In genomic region chr4:141388483-141388882, GRCh38 we compare ENCODE assay signal across 18 cellular contexts.
DNase-seq lines count a peak whose midpoint lies in the region; ATAC-seq, FAIRE-seq and TF ChIP-seq lines count a peak whose summit lies in the region.
"Had no signal": no experiment of that assay in that cellular context is flagged by ENCODE, and none has a peak within 500 bp of the region (broad histone marks: within the 10 kb centered on the region; RNA-seq: fewer than 3 reads in every experiment).

No MANE protein-coding gene starts in this region.

- FAIRE-seq in frontal cortex (lab: Jason Lieb, UNC): no peak

- H3K4me3 ChIP-seq in AG04449 (ENCODE audit: low read depth, low read length): no peak overlapping the region
- no peak overlapping the region for H3K4me3 ChIP-seq in choroid plexus epithelial cell (ENCODE audit: low read depth, low read length)
- H3K4me3 ChIP-seq: heart right ventricle, psoas muscle, suprapubic skin had no signal

- TF ChIP-seq CTCF in AG04449 (IDR thresholded peaks at IDR 0.05; ENCODE audit: insufficient read depth, low read length, missing control alignments): no peak
- no peak for TF ChIP-seq CTCF in choroid plexus epithelial cell (conservative IDR thresholded peaks at IDR 0.05; ENCODE audit: low read depth, low read length)

- CTCF ChIA-PET in AG04449 (lab: Yijun Ruan, JAX): no interaction called here

- ATAC-seq in HG03159 (IDR thresholded peaks at IDR 0.05; ENCODE audit: unreplicated experiment): no peak
- ATAC-seq: activated CD8-positive, alpha-beta T cell treated with anti-CD3 and anti-CD28 coated beads, Interleukin-2, amount 10 ng/mL, durations not matched to agents 7 days and 5 days; heart right ventricle; PC-3; psoas muscle had no signal

- peak; percentile 82 for DNase-seq in AG04449 (ENCODE audit: low read depth, low spot score)
- DNase-seq in HT1080 (ENCODE audit: low read depth): peak; percentile 7
- peak; percentile 79 for DNase-seq in choroid plexus epithelial cell (ENCODE audit: low read depth)
- peak; percentile 49 for DNase-seq in kidney glomerular epithelial cell (lab: John Stamatoyannopoulos, UW)
- no peak for DNase-seq in frontal cortex (ENCODE audit: low spot score in 2 of 2)
- no peak for DNase-seq in iPS-NIHi11 (ENCODE audit: low spot score)
- DNase-seq in DMS153 treated with DMSO at 0.1 percent for 48 hours (lab: John Stamatoyannopoulos, UW; ENCODE audit: unreplicated experiment): no peak
- DNase-seq: activated CD8-positive, alpha-beta T cell treated with anti-CD3 and anti-CD28 coated beads, Interleukin-2, amount 10 ng/mL, durations not matched to agents 7 days and 5 days; anterior cingulate cortex; Caco-2; heart right ventricle; NCI-H1694 treated with DMSO at 0.1 percent for 48 hours; NCI-H510A; PC-3; psoas muscle; SW 1271 had no signal

- POLR2A ChIA-PET in AG04449 (lab: Yijun Ruan, JAX): no interaction called here

Comparison
In these comparisons a context has a peak if more than half of its experiments do, and no peak if none do; other contexts are left out.
1. DNase-seq: peak in AG04449 (single experiment), HT1080 (single experiment), choroid plexus epithelial cell (single experiment) and kidney glomerular epithelial cell (single experiment); none in frontal cortex (0 of 2), iPS-NIHi11 (single experiment) and DMS153 treated with DMSO at 0.1 percent for 48 hours (single experiment).